Comparison of ENCODE assay signal across 1 cellular context in genomic region chr14:35387713-35388579, GRCh38.
TF ChIP-seq lines count a peak whose summit lies in the region.

No MANE protein-coding gene starts in this region.

TF ChIP-seq in HepG2, 621 proteins besides CTCF, POLR2A, EP300 and RAD21 (continued from another document and continues in another):
- 0 out of 2 replicates have a peak, but pooled peaks have one; percentile 62 for TF ChIP-seq ZNF552 (CRISPR knock-in tag; IDR thresholded peaks at IDR 0.05; ENCODE audit: borderline replicate concordance)
- no peak for TF ChIP-seq HOXA5 (CRISPR knock-in tag; IDR thresholded peaks at IDR 0.05)
- TF ChIP-seq MAFF (IDR thresholded peaks at IDR 0.05; ENCODE audit: low read depth, low read length), result peak; percentile 70
- 0 out of 2 replicates have a peak, but pooled peaks have one; percentile 45 for TF ChIP-seq ZNF136 (CRISPR knock-in tag; IDR thresholded peaks at IDR 0.05; ENCODE audit: low read depth)
- TF ChIP-seq, protein P1, sequence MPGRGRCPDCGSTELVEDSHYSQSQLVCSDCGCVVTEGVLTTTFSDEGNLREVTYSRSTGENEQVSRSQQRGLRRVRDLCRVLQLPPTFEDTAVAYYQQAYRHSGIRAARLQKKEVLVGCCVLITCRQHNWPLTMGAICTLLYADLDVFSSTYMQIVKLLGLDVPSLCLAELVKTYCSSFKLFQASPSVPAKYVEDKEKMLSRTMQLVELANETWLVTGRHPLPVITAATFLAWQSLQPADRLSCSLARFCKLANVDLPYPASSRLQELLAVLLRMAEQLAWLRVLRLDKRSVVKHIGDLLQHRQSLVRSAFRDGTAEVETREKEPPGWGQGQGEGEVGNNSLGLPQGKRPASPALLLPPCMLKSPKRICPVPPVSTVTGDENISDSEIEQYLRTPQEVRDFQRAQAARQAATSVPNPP (CRISPR knock-in tag; IDR thresholded peaks at IDR 0.05), result no peak
- peak; percentile 76; the same call in 1 of the 2 replicates for TF ChIP-seq ZNF44 (CRISPR knock-in tag; IDR thresholded peaks at IDR 0.05)
- TF ChIP-seq, protein P2, sequence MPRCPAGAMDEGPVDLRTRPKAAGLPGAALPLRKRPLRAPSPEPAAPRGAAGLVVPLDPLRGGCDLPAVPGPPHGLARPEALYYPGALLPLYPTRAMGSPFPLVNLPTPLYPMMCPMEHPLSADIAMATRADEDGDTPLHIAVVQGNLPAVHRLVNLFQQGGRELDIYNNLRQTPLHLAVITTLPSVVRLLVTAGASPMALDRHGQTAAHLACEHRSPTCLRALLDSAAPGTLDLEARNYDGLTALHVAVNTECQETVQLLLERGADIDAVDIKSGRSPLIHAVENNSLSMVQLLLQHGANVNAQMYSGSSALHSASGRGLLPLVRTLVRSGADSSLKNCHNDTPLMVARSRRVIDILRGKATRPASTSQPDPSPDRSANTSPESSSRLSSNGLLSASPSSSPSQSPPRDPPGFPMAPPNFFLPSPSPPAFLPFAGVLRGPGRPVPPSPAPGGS (CRISPR knock-in tag; IDR thresholded peaks at IDR 0.05), result 0 out of 2 replicates have a peak, but pooled peaks have one; percentile 35
- TF ChIP-seq ISX (CRISPR knock-in tag; conservative IDR thresholded peaks at IDR 0.05), result no peak
- no peak for TF ChIP-seq ZNF660 (CRISPR knock-in tag; IDR thresholded peaks at IDR 0.05; ENCODE audit: borderline replicate concordance, low read depth)
- no peak for TF ChIP-seq ZNF33A (CRISPR knock-in tag; IDR thresholded peaks at IDR 0.05; ENCODE audit: borderline replicate concordance)
- no peak for TF ChIP-seq JARID2 (CRISPR knock-in tag; IDR thresholded peaks at IDR 0.05; ENCODE audit: insufficient replicate concordance)
- 0 out of 2 replicates have a peak, but pooled peaks have one; percentile 12 for TF ChIP-seq ZBTB33 (CRISPR knock-in tag; IDR thresholded peaks at IDR 0.05)
- TF ChIP-seq MAFK (conservative IDR thresholded peaks at IDR 0.05 in 1 of 2, IDR thresholded peaks at IDR 0.05 in 1 of 2; ENCODE audit: low read length in 2 of 2), result peak; percentile 78 to 81
- no peak for TF ChIP-seq ZSCAN5A (CRISPR knock-in tag; IDR thresholded peaks at IDR 0.05; ENCODE audit: borderline replicate concordance)
- TF ChIP-seq, protein P3, sequence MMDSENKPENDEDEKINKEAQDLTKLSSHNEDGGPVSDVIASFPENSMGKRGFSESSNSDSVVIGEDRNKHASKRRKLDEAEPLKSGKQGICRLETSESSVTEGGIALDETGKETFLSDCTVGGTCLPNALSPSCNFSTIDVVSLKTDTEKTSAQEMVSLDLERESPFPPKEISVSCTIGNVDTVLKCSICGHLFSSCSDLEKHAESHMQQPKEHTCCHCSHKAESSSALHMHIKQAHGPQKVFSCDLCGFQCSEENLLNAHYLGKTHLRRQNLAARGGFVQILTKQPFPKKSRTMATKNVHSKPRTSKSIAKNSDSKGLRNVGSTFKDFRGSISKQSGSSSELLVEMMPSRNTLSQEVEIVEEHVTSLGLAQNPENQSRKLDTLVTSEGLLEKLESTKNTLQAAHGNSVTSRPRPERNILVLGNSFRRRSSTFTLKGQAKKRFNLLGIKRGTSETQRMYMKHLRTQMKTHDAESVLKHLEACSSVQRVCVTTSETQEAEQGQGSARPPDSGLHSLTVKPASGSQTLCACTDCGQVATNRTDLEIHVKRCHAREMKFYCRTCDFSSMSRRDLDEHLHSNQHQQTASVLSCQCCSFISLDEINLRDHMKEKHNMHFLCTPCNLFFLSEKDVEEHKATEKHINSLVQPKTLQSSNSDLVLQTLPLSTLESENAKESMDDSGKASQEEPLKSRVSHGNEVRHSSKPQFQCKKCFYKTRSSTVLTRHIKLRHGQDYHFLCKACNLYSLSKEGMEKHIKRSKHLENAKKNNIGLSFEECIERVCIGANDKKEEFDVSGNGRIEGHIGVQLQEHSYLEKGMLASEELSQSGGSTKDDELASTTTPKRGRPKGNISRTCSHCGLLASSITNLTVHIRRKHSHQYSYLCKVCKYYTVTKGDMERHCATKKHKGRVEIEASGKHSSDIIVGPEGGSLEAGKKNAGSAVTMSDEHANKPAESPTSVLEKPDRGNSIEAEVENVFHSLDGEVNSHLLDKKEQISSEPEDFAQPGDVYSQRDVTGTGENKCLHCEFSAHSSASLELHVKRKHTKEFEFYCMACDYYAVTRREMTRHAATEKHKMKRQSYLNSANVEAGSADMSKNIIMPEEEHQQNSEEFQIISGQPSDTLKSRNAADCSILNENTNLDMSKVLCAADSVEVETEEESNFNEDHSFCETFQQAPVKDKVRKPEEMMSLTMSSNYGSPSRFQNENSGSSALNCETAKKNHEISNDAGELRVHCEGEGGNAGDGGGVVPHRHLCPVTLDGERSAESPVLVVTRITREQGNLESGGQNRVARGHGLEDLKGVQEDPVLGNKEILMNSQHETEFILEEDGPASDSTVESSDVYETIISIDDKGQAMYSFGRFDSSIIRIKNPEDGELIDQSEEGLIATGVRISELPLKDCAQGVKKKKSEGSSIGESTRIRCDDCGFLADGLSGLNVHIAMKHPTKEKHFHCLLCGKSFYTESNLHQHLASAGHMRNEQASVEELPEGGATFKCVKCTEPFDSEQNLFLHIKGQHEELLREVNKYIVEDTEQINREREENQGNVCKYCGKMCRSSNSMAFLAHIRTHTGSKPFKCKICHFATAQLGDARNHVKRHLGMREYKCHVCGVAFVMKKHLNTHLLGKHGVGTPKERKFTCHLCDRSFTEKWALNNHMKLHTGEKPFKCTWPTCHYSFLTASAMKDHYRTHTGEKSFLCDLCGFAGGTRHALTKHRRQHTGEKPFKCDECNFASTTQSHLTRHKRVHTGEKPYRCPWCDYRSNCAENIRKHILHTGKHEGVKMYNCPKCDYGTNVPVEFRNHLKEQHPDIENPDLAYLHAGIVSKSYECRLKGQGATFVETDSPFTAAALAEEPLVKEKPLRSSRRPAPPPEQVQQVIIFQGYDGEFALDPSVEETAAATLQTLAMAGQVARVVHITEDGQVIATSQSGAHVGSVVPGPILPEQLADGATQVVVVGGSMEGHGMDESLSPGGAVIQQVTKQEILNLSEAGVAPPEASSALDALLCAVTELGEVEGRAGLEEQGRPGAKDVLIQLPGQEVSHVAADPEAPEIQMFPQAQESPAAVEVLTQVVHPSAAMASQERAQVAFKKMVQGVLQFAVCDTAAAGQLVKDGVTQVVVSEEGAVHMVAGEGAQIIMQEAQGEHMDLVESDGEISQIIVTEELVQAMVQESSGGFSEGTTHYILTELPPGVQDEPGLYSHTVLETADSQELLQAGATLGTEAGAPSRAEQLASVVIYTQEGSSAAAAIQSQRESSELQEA (CRISPR knock-in tag; IDR thresholded peaks at IDR 0.05; ENCODE audit: not compliant biosample characterization), result peak; percentile 76
- peak; percentile 94 for TF ChIP-seq PRDM15 (CRISPR knock-in tag; IDR thresholded peaks at IDR 0.05)
- 0 out of 2 replicates have a peak, but pooled peaks have one; percentile 3 for TF ChIP-seq ZBTB37 (CRISPR knock-in tag; IDR thresholded peaks at IDR 0.05)
- no peak for TF ChIP-seq NCOA2 (CRISPR knock-in tag; IDR thresholded peaks at IDR 0.05)
- 0 out of 2 replicates have a peak, but pooled peaks have one; percentile 35 for TF ChIP-seq ZNF350 (CRISPR knock-in tag; IDR thresholded peaks at IDR 0.05; ENCODE audit: borderline replicate concordance, low read depth)
- no peak for TF ChIP-seq ELF3 (CRISPR knock-in tag; IDR thresholded peaks at IDR 0.05)
- no peak for TF ChIP-seq CBFB (CRISPR knock-in tag; IDR thresholded peaks at IDR 0.05)
- TF ChIP-seq ATM (IDR thresholded peaks at IDR 0.05; ENCODE audit: borderline replicate concordance), result no peak
- TF ChIP-seq, protein P4, sequence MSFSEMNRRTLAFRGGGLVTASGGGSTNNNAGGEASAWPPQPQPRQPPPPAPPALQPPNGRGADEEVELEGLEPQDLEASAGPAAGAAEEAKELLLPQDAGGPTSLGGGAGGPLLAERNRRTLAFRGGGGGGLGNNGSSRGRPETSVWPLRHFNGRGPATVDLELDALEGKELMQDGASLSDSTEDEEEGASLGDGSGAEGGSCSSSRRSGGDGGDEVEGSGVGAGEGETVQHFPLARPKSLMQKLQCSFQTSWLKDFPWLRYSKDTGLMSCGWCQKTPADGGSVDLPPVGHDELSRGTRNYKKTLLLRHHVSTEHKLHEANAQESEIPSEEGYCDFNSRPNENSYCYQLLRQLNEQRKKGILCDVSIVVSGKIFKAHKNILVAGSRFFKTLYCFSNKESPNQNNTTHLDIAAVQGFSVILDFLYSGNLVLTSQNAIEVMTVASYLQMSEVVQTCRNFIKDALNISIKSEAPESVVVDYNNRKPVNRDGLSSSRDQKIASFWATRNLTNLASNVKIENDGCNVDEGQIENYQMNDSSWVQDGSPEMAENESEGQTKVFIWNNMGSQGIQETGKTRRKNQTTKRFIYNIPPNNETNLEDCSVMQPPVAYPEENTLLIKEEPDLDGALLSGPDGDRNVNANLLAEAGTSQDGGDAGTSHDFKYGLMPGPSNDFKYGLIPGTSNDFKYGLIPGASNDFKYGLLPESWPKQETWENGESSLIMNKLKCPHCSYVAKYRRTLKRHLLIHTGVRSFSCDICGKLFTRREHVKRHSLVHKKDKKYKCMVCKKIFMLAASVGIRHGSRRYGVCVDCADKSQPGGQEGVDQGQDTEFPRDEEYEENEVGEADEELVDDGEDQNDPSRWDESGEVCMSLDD (CRISPR knock-in tag; IDR thresholded peaks at IDR 0.05; ENCODE audit: borderline replicate concordance), result no peak
